Comparison of ENCODE assay signal across 20 cellular contexts in genomic region chr12:25730489-25731349, GRCh38.
DNase-seq lines count a peak whose midpoint lies in the region; ATAC-seq and TF ChIP-seq lines count a peak whose summit lies in the region.
"Had no signal": no experiment of that assay in that cellular context is flagged by ENCODE, and none has a peak within 500 bp of the region (broad histone marks: within the 10 kb centered on the region; RNA-seq: fewer than 3 reads in every experiment).

No MANE protein-coding gene starts in this region.

- intact Hi-C loops in thyroid gland (cut with DNase I), result no loop called here

- H3K4me3 ChIP-seq in endodermal cell (ENCODE audit: low read length) (no peak overlapping the region), neural progenitor cell (no peak overlapping the region), thyroid gland (replicated peaks in 1 of 3) (no peak overlapping the region)
- H3K4me3 ChIP-seq: body of pancreas, esophagus squamous epithelium, heart left ventricle had no signal

- no peaks in the 10 kb centered on the region for H3K27me3 Mint-ChIP-seq in endodermal cell (ENCODE audit: insufficient read depth)
- no peaks in the 10 kb centered on the region for H3K27me3 Mint-ChIP-seq in neural progenitor cell (ENCODE audit: insufficient read depth, low read depth)
- H3K27me3 Mint-ChIP-seq: activated naive CD4-positive, alpha-beta T cell treated with anti-CD3 and anti-CD28 coated beads, Interleukin-2, amount 50 U/mL, for 24 hours; dendritic cell treated with granulocyte-macrophage colony-stimulating factor and Interleukin-4, amounts not matched to agents 40 ng/mL and 50 ng/mL, for 4 days had no signal

- H4K20me1 ChIP-seq in neural progenitor cell (ENCODE audit: low read depth), result no peaks in the 10 kb centered on the region

- H3K4me1 Mint-ChIP-seq in endodermal cell, result peaks cover 17% of the 10 kb centered on the region
- H3K4me1 Mint-ChIP-seq in neural progenitor cell, result peaks cover 2% of the 10 kb centered on the region
- H3K4me1 Mint-ChIP-seq: activated naive CD4-positive, alpha-beta T cell treated with anti-CD3 and anti-CD28 coated beads, Interleukin-2, amount 50 U/mL, for 24 hours had no signal

- 58 to 80% methylated on average over 3 to 5 of the region's 5 CpGs for WGBS in endodermal cell (ENCODE audit: insufficient coverage in 1 of 2, insufficient read length in 1 of 2), 2 experiments
- 57 to 62% methylated on average over 5 of the region's 5 CpGs for WGBS in thyroid gland, 2 donors

- H2AFZ ChIP-seq in neural progenitor cell (replicated peaks), result peak overlapping the region; percentile 30

- no peaks in the 10 kb centered on the region for H3K36me3 Mint-ChIP-seq in endodermal cell (ENCODE audit: low read depth)
- H3K36me3 Mint-ChIP-seq in neural progenitor cell, result no peaks in the 10 kb centered on the region
- H3K36me3 Mint-ChIP-seq: activated naive CD4-positive, alpha-beta T cell treated with anti-CD3 and anti-CD28 coated beads, Interleukin-2, amount 50 U/mL, for 24 hours had no signal

- peak overlapping the region; percentile 33 for H3K4me2 ChIP-seq in neural progenitor cell

- TF ChIP-seq CTCF in endodermal cell (conservative IDR thresholded peaks at IDR 0.05), result no peak
- no peak for TF ChIP-seq CTCF in neural progenitor cell (IDR thresholded peaks at IDR 0.05)
- TF ChIP-seq CTCF in thyroid gland (IDR thresholded peaks at IDR 0.05), result no peak

- no peaks in the 10 kb centered on the region for H3K79me2 ChIP-seq in neural progenitor cell (ENCODE audit: low read depth)

- H3K9ac ChIP-seq in endodermal cell (ENCODE audit: extremely low read depth, low read length, poor library complexity, severe bottlenecking) (peak overlapping the region; percentile 33), neural progenitor cell (no peak overlapping the region)

- no peak for TF ChIP-seq POLR2A in thyroid gland (IDR thresholded peaks at IDR 0.05)

- H3K9me3 Mint-ChIP-seq in endodermal cell (peaks cover 7% of the 10 kb centered on the region), neural progenitor cell (peaks cover 5% of the 10 kb centered on the region)
- H3K9me3 Mint-ChIP-seq: activated naive CD4-positive, alpha-beta T cell treated with anti-CD3 and anti-CD28 coated beads, Interleukin-2, amount 50 U/mL, for 24 hours; dendritic cell treated with granulocyte-macrophage colony-stimulating factor and Interleukin-4, amounts not matched to agents 40 ng/mL and 50 ng/mL, for 4 days had no signal

- H3K27ac ChIP-seq in endodermal cell (ENCODE audit: low read depth, low read length), result no peak overlapping the region
- peak overlapping the region; percentile 61 for H3K27ac ChIP-seq in neural progenitor cell
- H3K27ac ChIP-seq in thyroid gland, result no peak overlapping the region
- H3K27ac ChIP-seq: body of pancreas, esophagus squamous epithelium, heart left ventricle, RWPE1 had no signal

- H3K9me3 ChIP-seq in endodermal cell (ENCODE audit: control insufficient read depth, low read length) (peaks cover 22% of the 10 kb centered on the region), neural progenitor cell (ENCODE audit: low read depth) (no peaks in the 10 kb centered on the region), thyroid gland (no peaks in the 10 kb centered on the region)
- H3K9me3 ChIP-seq: body of pancreas, esophagus squamous epithelium had no signal

- peak; percentile 92 for DNase-seq in NOMO-1 treated with DMSO at 0.1 percent for 48 hours (lab: John Stamatoyannopoulos, UW; ENCODE audit: unreplicated experiment)
- peak; percentile 76 for DNase-seq in endodermal cell
- DNase-seq in neural progenitor cell (ENCODE audit: low spot score), result peak; percentile 8
- DNase-seq in thyroid gland, result no peak
- no peak for DNase-seq in NCI-H748 (lab: John Stamatoyannopoulos, UW; ENCODE audit: unreplicated experiment)
- no peak for DNase-seq in SHP77 (lab: John Stamatoyannopoulos, UW)
- DNase-seq: activated CD4-positive, alpha-beta T cell treated with anti-CD3 and anti-CD28 coated beads for 4 hours; activated CD8-positive, alpha-beta memory T cell treated with anti-CD3 and anti-CD28 coated beads, Interleukin-2, amount 50 U/mL, for 48 hours; body of pancreas; esophagus squamous epithelium; heart left ventricle; NCI-H2081; NCI-H69; stimulated activated CD4-positive, alpha-beta T cell treated with anti-CD3 and anti-CD28 coated beads, Interleukin-15, amount 100 ng/mL, for 24 hours; substantia nigra had no signal

- H3K4me1 ChIP-seq in endodermal cell (ENCODE audit: control insufficient read depth, insufficient read depth, low read length) (no peaks in the 10 kb centered on the region), neural progenitor cell (peaks cover 12% of the 10 kb centered on the region), thyroid gland (no peaks in the 10 kb centered on the region)
- H3K4me1 ChIP-seq: body of pancreas, esophagus squamous epithelium, heart left ventricle had no signal

- H3K27ac Mint-ChIP-seq in endodermal cell (peak overlapping the region; percentile 77), neural progenitor cell (no peak overlapping the region)
- H3K27ac Mint-ChIP-seq: activated naive CD4-positive, alpha-beta T cell treated with anti-CD3 and anti-CD28 coated beads, Interleukin-2, amount 50 U/mL, for 24 hours; dendritic cell treated with granulocyte-macrophage colony-stimulating factor and Interleukin-4, amounts not matched to agents 40 ng/mL and 50 ng/mL, for 4 days had no signal

- H3K4me3 Mint-ChIP-seq in endodermal cell (no peak overlapping the region), neural progenitor cell (no peak overlapping the region)
- H3K4me3 Mint-ChIP-seq: activated naive CD4-positive, alpha-beta T cell treated with anti-CD3 and anti-CD28 coated beads, Interleukin-2, amount 50 U/mL, for 24 hours; dendritic cell treated with granulocyte-macrophage colony-stimulating factor and Interleukin-4, amounts not matched to agents 40 ng/mL and 50 ng/mL, for 4 days had no signal

- no peaks in the 10 kb centered on the region for H3K36me3 ChIP-seq in endodermal cell (ENCODE audit: control insufficient read depth, insufficient read depth, low read length)
- no peaks in the 10 kb centered on the region for H3K36me3 ChIP-seq in neural progenitor cell
- H3K36me3 ChIP-seq in thyroid gland, result no peaks in the 10 kb centered on the region
- H3K36me3 ChIP-seq: esophagus squamous epithelium, heart left ventricle had no signal

- H3F3A ChIP-seq in neural progenitor cell (ENCODE audit: low read depth), result peaks cover 9% of the 10 kb centered on the region

- ATAC-seq in GM18868 (IDR thresholded peaks at IDR 0.05; ENCODE audit: unreplicated experiment) (peak; percentile 36), HG03095 (IDR thresholded peaks at IDR 0.05; ENCODE audit: unreplicated experiment) (no peak)
- ATAC-seq: body of pancreas, heart left ventricle had no signal

- no peaks in the 10 kb centered on the region for H3K27me3 ChIP-seq in endodermal cell (ENCODE audit: control insufficient read depth, insufficient read depth, low read length, poor library complexity, severe bottlenecking)
- H3K27me3 ChIP-seq in neural progenitor cell, result no peaks in the 10 kb centered on the region
- no peaks in the 10 kb centered on the region for H3K27me3 ChIP-seq in thyroid gland
- H3K27me3 ChIP-seq: body of pancreas, esophagus squamous epithelium, heart left ventricle had no signal

Comparison
In these comparisons a context has a peak if more than half of its experiments do, and no peak if none do; other contexts are left out.
1. DNase-seq: peak in NOMO-1 treated with DMSO at 0.1 percent for 48 hours (single experiment), endodermal cell (single experiment) and neural progenitor cell (single experiment); none in thyroid gland (0 of 2), NCI-H748 (single experiment) and SHP77 (0 of 2).